ENCODE assay signal across 1 cellular context in the genomic region with DNA sequence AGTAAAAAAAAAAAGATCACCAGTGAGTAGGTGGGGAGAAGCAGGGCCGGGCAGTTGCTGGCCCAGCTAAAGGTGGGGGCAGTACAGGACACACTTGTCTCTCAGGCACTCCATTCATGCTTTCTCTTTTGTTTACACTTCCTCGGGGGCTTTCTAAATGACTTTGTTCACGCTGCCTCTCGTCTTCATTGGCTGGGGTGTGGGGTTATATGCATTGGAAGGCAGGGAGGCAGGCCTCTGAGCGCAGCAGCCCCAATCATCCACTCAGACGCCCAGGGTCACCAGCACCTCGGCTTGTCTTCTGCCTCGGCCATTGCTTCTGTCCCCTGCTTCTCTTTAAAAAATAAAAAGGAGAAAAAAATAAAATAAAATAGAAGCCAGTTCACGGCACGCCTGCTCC.
TF ChIP-seq lines count a peak whose summit lies in the region.

No MANE protein-coding gene starts in this region.

TF ChIP-seq in GM23338, 12 proteins besides CTCF, POLR2A, EP300 and RAD21 (continued from another document):
- TF ChIP-seq, protein P1, sequence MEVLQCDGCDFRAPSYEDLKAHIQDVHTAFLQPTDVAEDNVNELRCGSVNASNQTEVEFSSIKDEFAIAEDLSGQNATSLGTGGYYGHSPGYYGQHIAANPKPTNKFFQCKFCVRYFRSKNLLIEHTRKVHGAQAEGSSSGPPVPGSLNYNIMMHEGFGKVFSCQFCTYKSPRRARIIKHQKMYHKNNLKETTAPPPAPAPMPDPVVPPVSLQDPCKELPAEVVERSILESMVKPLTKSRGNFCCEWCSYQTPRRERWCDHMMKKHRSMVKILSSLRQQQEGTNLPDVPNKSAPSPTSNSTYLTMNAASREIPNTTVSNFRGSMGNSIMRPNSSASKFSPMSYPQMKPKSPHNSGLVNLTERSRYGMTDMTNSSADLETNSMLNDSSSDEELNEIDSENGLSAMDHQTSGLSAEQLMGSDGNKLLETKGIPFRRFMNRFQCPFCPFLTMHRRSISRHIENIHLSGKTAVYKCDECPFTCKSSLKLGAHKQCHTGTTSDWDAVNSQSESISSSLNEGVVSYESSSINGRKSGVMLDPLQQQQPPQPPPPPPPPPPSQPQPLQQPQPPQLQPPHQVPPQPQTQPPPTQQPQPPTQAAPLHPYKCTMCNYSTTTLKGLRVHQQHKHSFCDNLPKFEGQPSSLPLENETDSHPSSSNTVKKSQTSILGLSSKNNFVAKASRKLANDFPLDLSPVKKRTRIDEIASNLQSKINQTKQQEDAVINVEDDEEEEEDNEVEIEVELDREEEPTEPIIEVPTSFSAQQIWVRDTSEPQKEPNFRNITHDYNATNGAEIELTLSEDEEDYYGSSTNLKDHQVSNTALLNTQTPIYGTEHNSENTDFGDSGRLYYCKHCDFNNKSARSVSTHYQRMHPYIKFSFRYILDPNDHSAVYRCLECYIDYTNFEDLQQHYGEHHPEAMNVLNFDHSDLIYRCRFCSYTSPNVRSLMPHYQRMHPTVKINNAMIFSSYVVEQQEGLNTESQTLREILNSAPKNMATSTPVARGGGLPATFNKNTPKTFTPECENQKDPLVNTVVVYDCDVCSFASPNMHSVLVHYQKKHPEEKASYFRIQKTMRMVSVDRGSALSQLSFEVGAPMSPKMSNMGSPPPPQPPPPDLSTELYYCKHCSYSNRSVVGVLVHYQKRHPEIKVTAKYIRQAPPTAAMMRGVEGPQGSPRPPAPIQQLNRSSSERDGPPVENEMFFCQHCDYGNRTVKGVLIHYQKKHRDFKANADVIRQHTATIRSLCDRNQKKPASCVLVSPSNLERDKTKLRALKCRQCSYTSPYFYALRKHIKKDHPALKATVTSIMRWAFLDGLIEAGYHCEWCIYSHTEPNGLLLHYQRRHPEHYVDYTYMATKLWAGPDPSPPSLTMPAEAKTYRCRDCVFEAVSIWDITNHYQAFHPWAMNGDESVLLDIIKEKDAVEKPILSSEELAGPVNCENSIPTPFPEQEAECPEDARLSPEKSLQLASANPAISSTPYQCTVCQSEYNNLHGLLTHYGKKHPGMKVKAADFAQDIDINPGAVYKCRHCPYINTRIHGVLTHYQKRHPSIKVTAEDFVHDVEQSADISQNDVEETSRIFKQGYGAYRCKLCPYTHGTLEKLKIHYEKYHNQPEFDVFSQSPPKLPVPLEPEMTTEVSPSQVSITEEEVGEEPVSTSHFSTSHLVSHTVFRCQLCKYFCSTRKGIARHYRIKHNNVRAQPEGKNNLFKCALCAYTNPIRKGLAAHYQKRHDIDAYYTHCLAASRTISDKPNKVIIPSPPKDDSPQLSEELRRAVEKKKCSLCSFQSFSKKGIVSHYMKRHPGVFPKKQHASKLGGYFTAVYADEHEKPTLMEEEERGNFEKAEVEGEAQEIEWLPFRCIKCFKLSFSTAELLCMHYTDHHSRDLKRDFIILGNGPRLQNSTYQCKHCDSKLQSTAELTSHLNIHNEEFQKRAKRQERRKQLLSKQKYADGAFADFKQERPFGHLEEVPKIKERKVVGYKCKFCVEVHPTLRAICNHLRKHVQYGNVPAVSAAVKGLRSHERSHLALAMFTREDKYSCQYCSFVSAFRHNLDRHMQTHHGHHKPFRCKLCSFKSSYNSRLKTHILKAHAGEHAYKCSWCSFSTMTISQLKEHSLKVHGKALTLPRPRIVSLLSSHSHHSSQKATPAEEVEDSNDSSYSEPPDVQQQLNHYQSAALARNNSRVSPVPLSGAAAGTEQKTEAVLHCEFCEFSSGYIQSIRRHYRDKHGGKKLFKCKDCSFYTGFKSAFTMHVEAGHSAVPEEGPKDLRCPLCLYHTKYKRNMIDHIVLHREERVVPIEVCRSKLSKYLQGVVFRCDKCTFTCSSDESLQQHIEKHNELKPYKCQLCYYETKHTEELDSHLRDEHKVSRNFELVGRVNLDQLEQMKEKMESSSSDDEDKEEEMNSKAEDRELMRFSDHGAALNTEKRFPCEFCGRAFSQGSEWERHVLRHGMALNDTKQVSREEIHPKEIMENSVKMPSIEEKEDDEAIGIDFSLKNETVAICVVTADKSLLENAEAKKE (CRISPR knock-in tag; IDR thresholded peaks at IDR 0.05) = no peak
- TF ChIP-seq STAT1 (IDR thresholded peaks at IDR 0.05; ENCODE audit: unreplicated experiment) (no peak), EZH2phosphoT487 (IDR thresholded peaks at IDR 0.05; ENCODE audit: unreplicated experiment) (no peak), POLR2AphosphoS5 (IDR thresholded peaks at IDR 0.05; ENCODE audit: low read depth) (no peak), EZH2 (IDR thresholded peaks at IDR 0.05; ENCODE audit: low read depth, unreplicated experiment) (no peak), CREB1 (CRISPR knock-in tag; IDR thresholded peaks at IDR 0.05; ENCODE audit: low read depth) (no peak), ZNF114 (CRISPR knock-in tag; IDR thresholded peaks at IDR 0.05) (no peak), NANOG (IDR thresholded peaks at IDR 0.05; ENCODE audit: borderline replicate concordance) (no peak), ZNF331 (CRISPR knock-in tag; IDR thresholded peaks at IDR 0.05; ENCODE audit: low read depth) (no peak)
- TF ChIP-seq, protein P2, sequence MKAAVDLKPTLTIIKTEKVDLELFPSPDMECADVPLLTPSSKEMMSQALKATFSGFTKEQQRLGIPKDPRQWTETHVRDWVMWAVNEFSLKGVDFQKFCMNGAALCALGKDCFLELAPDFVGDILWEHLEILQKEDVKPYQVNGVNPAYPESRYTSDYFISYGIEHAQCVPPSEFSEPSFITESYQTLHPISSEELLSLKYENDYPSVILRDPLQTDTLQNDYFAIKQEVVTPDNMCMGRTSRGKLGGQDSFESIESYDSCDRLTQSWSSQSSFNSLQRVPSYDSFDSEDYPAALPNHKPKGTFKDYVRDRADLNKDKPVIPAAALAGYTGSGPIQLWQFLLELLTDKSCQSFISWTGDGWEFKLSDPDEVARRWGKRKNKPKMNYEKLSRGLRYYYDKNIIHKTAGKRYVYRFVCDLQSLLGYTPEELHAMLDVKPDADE (IDR thresholded peaks at IDR 0.05) = no peak
